In the genomic region with DNA sequence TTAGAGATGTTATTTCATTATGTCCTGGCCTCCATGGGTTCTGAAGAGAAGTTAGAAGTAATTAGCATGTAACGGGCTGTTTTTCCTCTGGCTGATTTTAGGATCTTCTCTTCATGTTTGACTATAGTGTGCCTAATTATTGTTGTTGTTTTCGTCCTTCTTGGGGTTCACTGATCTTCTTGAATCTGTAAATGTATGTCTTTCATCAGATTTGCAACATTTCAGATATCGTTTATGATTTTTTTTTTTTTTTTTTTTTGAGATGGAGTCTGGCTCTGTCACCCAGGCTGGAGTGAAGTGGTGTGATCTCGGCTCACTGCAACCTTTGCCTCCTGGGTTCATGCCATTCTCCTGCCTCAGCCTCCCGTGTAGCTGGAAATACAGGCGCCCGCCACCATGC, we compare ENCODE assay signal across 31 cellular contexts.
"Had no signal": no experiment of that assay in that cellular context is flagged by ENCODE, and none has a peak within 500 bp of the region (broad histone marks: within the 10 kb centered on the region; RNA-seq: fewer than 3 reads in every experiment).

No MANE protein-coding gene starts in this region.

- H3K27me3 ChIP-seq: adrenal gland, cardiac muscle cell, colonic mucosa had no signal

- H3K4me1 ChIP-seq: adrenal gland, breast epithelium, colonic mucosa, gastroesophageal sphincter, heart right ventricle had no signal

- H3K9me3 ChIP-seq: adrenal gland, breast epithelium, colonic mucosa, esophagus squamous epithelium had no signal

- H3K36me3 ChIP-seq: adrenal gland, breast epithelium, cardiac muscle cell, colonic mucosa, esophagus squamous epithelium, gastroesophageal sphincter, heart right ventricle had no signal

- FAIRE-seq: endometrium, endothelial cell of umbilical vein, TTC549 had no signal

- H3K27ac ChIP-seq: adrenal gland, breast epithelium, cardiac muscle cell, colonic mucosa, gastroesophageal sphincter, heart right ventricle, VCaP had no signal

- DNase-seq: activated CD4-positive, alpha-beta memory T cell treated with anti-CD3 and anti-CD28 coated beads, Interleukin-2, amount 10 ng/mL, durations not matched to agents 7 days and 5 days; activated CD4-positive, alpha-beta T cell treated with anti-CD3 and anti-CD28 coated beads for 1 hour; activated CD4-positive, alpha-beta T cell treated with anti-CD3 and anti-CD28 coated beads for 4 hours; activated CD4-positive, alpha-beta T cell treated with anti-CD3 and anti-CD28 coated beads, Interleukin-2, amount 10 ng/mL, durations not matched to agents 7 days and 5 days; activated CD4-positive, alpha-beta T cell treated with anti-CD3 and anti-CD28 coated beads, Interleukin-2, amount 50 U/mL, for 4 hours; activated CD8-positive, alpha-beta memory T cell treated with anti-CD3 and anti-CD28 coated beads, Interleukin-2, amount 50 U/mL, for 48 hours; activated effector memory CD4-positive, alpha-beta T cell treated with Interleukin-2 at 50 U/mL for 16 hours; activated naive CD4-positive, alpha-beta T cell treated with anti-CD3 and anti-CD28 coated beads for 36 hours; activated naive CD8-positive, alpha-beta T cell treated with anti-CD3 and anti-CD28 coated beads for 36 hours; activated naive CD8-positive, alpha-beta T cell treated with anti-CD3 and anti-CD28 coated beads, Interleukin-2, amount 50 U/mL, for 24 hours; activated T-cell treated with anti-CD3 and anti-CD28 coated beads for 4 hours; activated T-cell treated with anti-CD3 and anti-CD28 coated beads, Interleukin-2, amount 50 U/mL, for 4 hours; adrenal gland; amygdala; aorta; central memory CD4-positive, alpha-beta T cell; cerebellar nuclear complex; colonic mucosa; effector CD8-positive, alpha-beta T cell; esophagus squamous epithelium; foreskin melanocyte; heart right ventricle; T-helper 9 cell had no signal

- ATAC-seq: activated naive CD8-positive, alpha-beta T cell treated with anti-CD3 and anti-CD28 coated beads, Interleukin-2, amount 50 U/mL, for 24 hours; activated T-cell treated with anti-CD3 and anti-CD28 coated beads, Interleukin-2, amount 50 U/mL, for 4 hours; activated T-helper 17 cell treated with anti-CD3 and anti-CD28 coated beads, Interleukin-2, amount 50 U/mL, for 72 hours; heart right ventricle had no signal

- H3K4me3 ChIP-seq: adrenal gland, breast epithelium, cardiac muscle cell, colonic mucosa, esophagus squamous epithelium, gastroesophageal sphincter, heart right ventricle had no signal
